In the genomic region with DNA sequence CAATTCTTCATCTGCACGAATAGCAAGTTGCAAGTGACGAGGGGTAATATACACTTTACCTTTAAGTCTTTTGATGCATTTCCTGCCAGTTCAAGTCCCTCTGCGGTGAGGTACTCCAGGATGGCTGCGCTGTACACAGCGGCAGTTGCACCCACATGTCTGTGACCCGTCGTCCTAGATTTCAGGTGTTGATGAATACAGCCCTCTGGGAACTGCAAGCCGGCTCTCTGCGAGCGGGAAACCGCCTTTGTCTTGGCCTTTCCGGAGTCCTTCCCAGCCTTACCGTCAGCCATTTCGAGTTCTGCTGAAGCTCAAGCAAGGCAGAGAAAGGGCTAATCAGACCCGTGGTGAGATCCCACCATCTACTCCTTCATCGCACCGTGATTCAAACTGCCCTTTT, we compare ENCODE assay signal across 9 cellular contexts. TPM values are rescaled to one million over a fixed set of nuclear protein-coding genes. Genes with fewer than 3 reads are reported as not detected.
DNase-seq lines count a peak whose midpoint lies in the region; ATAC-seq and TF ChIP-seq lines count a peak whose summit lies in the region.
"Had no signal": no experiment of that assay in that cellular context is flagged by ENCODE, and none has a peak within 500 bp of the region (broad histone marks: within the 10 kb centered on the region; RNA-seq: fewer than 3 reads in every experiment).

No MANE protein-coding gene starts in this region.

- peaks cover 64% of the 10 kb centered on the region for H3K4me1 Mint-ChIP-seq in activated naive CD8-positive, alpha-beta T cell treated with anti-CD3 and anti-CD28 coated beads, Interleukin-2, amount 10 ng/mL, durations not matched to agents 7 days and 5 days

- H3K4me2 ChIP-seq in mesendoderm (ENCODE audit: low read length) = no peak overlapping the region

- no CpG with 5 or more reads among the region's 17 CpGs for WGBS in mesendoderm (ENCODE audit: extremely low coverage, insufficient coverage, low lambda C conversion rate)

- peak overlapping the region; percentile 85 for H3K4me3 Mint-ChIP-seq in activated naive CD8-positive, alpha-beta T cell treated with anti-CD3 and anti-CD28 coated beads, Interleukin-2, amount 10 ng/mL, durations not matched to agents 7 days and 5 days

- H3K27ac Mint-ChIP-seq in activated naive CD8-positive, alpha-beta T cell treated with anti-CD3 and anti-CD28 coated beads, Interleukin-2, amount 10 ng/mL, durations not matched to agents 7 days and 5 days = peak overlapping the region; percentile 92
- H3K27ac Mint-ChIP-seq: memory B cell had no signal

- no peak overlapping the region for H4K5ac ChIP-seq in mesendoderm (ENCODE audit: low read length)

- no peak overlapping the region for H2BK5ac ChIP-seq in mesendoderm (ENCODE audit: low read length)

- no peak overlapping the region for H3K56ac ChIP-seq in mesendoderm (ENCODE audit: low read length)

- peak; percentile 27 for ATAC-seq in HG02885 (IDR thresholded peaks at IDR 0.05; ENCODE audit: poor library complexity, unreplicated experiment)
- ATAC-seq in activated naive CD8-positive, alpha-beta T cell treated with anti-CD3 and anti-CD28 coated beads, Interleukin-2, amount 10 ng/mL, durations not matched to agents 7 days and 5 days (ENCODE audit: low read depth) = peak; percentile 65

- no peak overlapping the region for H3K23ac ChIP-seq in mesendoderm (ENCODE audit: low read length)

- H3K36me3 Mint-ChIP-seq in activated naive CD8-positive, alpha-beta T cell treated with anti-CD3 and anti-CD28 coated beads, Interleukin-2, amount 10 ng/mL, durations not matched to agents 7 days and 5 days = peaks cover 17% of the 10 kb centered on the region

- H3K4me3 ChIP-seq in skin epidermis (peak overlapping the region in 2 of 7 experiments; percentile 8 to 16), uterus (no peak overlapping the region), mesendoderm (ENCODE audit: low read length) (no peak overlapping the region)

- no peak overlapping the region for H4K8ac ChIP-seq in mesendoderm (ENCODE audit: low read depth, low read length)

- H3K9me3 Mint-ChIP-seq in activated naive CD8-positive, alpha-beta T cell treated with anti-CD3 and anti-CD28 coated beads, Interleukin-2, amount 10 ng/mL, durations not matched to agents 7 days and 5 days = no peaks in the 10 kb centered on the region
- H3K9me3 Mint-ChIP-seq: memory B cell had no signal

- peak; percentile 44 for DNase-seq in activated CD4-positive, alpha-beta T cell treated with anti-CD3 and anti-CD28 coated beads for 1 hour
- DNase-seq in activated naive CD8-positive, alpha-beta T cell treated with anti-CD3 and anti-CD28 coated beads, Interleukin-2, amount 10 ng/mL, durations not matched to agents 7 days and 5 days = peak; percentile 74
- DNase-seq in GF-D8 (lab: John Stamatoyannopoulos, UW) (no peak), uterus (no peak), GM20000 (ENCODE audit: low spot score) (no peak), mesendoderm (no peak)

- TF ChIP-seq POLR2A in uterus (IDR thresholded peaks at IDR 0.05) = no peak

- H3K9ac ChIP-seq in mesendoderm (ENCODE audit: low read length) = no peak overlapping the region

- H2AK5ac ChIP-seq in mesendoderm (ENCODE audit: low read length) = no peak overlapping the region

- POLR2A ChIA-PET in activated naive CD8-positive, alpha-beta T cell treated with anti-CD3 and anti-CD28 coated beads, Interleukin-2, amount 10 ng/mL, durations not matched to agents 7 days and 5 days (lab: Charles Lee) = interaction anchor here (1.0 to 7.2 kb wide), 5 partner anchors 11 to 42 kb away, joined by 3 to 158 read pairs (median 7); a partner anchor contains a TSS

- no peaks in the 10 kb centered on the region for H3K27me3 Mint-ChIP-seq in activated naive CD8-positive, alpha-beta T cell treated with anti-CD3 and anti-CD28 coated beads, Interleukin-2, amount 10 ng/mL, durations not matched to agents 7 days and 5 days
- H3K27me3 Mint-ChIP-seq: memory B cell had no signal

- H3K27ac ChIP-seq in skin epidermis = peak overlapping the region in 19 of 21 experiments; percentile 4 to 86 (median 53)
- no peak overlapping the region for H3K27ac ChIP-seq in uterus
- H3K27ac ChIP-seq in mesendoderm (ENCODE audit: low read depth, low read length) = no peak overlapping the region

- H3K4ac ChIP-seq in mesendoderm (ENCODE audit: low read depth, low read length) = no peak overlapping the region

- no peaks in the 10 kb centered on the region for H3K27me3 ChIP-seq in uterus
- no peaks in the 10 kb centered on the region for H3K27me3 ChIP-seq in mesendoderm (ENCODE audit: insufficient read depth, low read length, poor library complexity)

- peaks cover 19% of the 10 kb centered on the region for H3K79me1 ChIP-seq in mesendoderm (ENCODE audit: low read length)

- H2BK120ac ChIP-seq in mesendoderm (ENCODE audit: low read depth, low read length) = no peak overlapping the region

- no peaks in the 10 kb centered on the region for H3K9me3 ChIP-seq in uterus

- peaks cover 38% of the 10 kb centered on the region for H3K79me2 ChIP-seq in mesendoderm (ENCODE audit: control insufficient read depth, insufficient read depth, low read length)

- H3K4me1 ChIP-seq in uterus (no peaks in the 10 kb centered on the region), mesendoderm (ENCODE audit: control insufficient read depth, low read depth, low read length) (no peaks in the 10 kb centered on the region)

- intact Hi-C loops in uterus (cut with DNase I; ENCODE audit: low total_unique reads) = no loop called here

- H3K36me3 ChIP-seq in uterus (no peaks in the 10 kb centered on the region), mesendoderm (ENCODE audit: control insufficient read depth, insufficient read depth, low read length) (no peaks in the 10 kb centered on the region)

- TF ChIP-seq CTCF in uterus (IDR thresholded peaks at IDR 0.05) = no peak
- TF ChIP-seq CTCF in GM20000 (IDR thresholded peaks at IDR 0.05; ENCODE audit: extremely low read depth, missing control alignments) = no peak

- H3K18ac ChIP-seq in mesendoderm (ENCODE audit: low read length) = no peak overlapping the region

- no peak overlapping the region for H2BK15ac ChIP-seq in mesendoderm (replicated peaks; ENCODE audit: low read depth)

RNA-seq across cellular contexts. Expression of a gene that starts 14.8 kb away (rescaled TPM):
- 10 to 100 TPM; 79.1 to 80.8 TPM for total RNA-seq in activated naive CD8-positive, alpha-beta T cell treated with anti-CD3 and anti-CD28 coated beads, Interleukin-2, amount 10 ng/mL, durations not matched to agents 7 days and 5 days
- 10 to 100 TPM; 54.4 to 65.9 (median 59.5) TPM for total RNA-seq in uterus
- polyA plus RNA-seq in mesendoderm (2013, experiment 1 of 2) = 39.5 TPM
- 37.8 TPM for polyA plus RNA-seq in mesendoderm (2013, experiment 2 of 2)

RNA-seq across cellular contexts. Expression of a gene that starts 42.7 kb away (rescaled TPM):
- total RNA-seq in activated naive CD8-positive, alpha-beta T cell treated with anti-CD3 and anti-CD28 coated beads, Interleukin-2, amount 10 ng/mL, durations not matched to agents 7 days and 5 days = 10 to 100 TPM; 25.5 to 25.9 TPM
- total RNA-seq in uterus = 1 to 10 TPM in 2 of 4 donors, not detected in 2; 1.1 to 2.1 TPM
- not detected for polyA plus RNA-seq in mesendoderm (2013, experiment 1 of 2)
- not detected for polyA plus RNA-seq in mesendoderm (2013, experiment 2 of 2)

Comparison
In these comparisons a context has a peak if more than half of its experiments do, and no peak if none do; other contexts are left out.
1. DNase-seq: peak in activated CD4-positive, alpha-beta T cell treated with anti-CD3 and anti-CD28 coated beads for 1 hour (single experiment) and activated naive CD8-positive, alpha-beta T cell treated with anti-CD3 and anti-CD28 coated beads, Interleukin-2, amount 10 ng/mL, durations not matched to agents 7 days and 5 days (single experiment); none in GF-D8 (single experiment), uterus (0 of 2), GM20000 (single experiment) and mesendoderm (single experiment).
2. H3K27ac ChIP-seq: peak in skin epidermis (19 of 21); none in uterus (0 of 2) and mesendoderm (single experiment).
3. RNA of a gene that starts 42.7 kb away (total RNA-seq): 25.5 to 25.9 TPM in activated naive CD8-positive, alpha-beta T cell treated with anti-CD3 and anti-CD28 coated beads, Interleukin-2, amount 10 ng/mL, durations not matched to agents 7 days and 5 days; 1.1 to 2.1 TPM in uterus; every median in the first group is over 4 times any median in the second.